In the genomic region with DNA sequence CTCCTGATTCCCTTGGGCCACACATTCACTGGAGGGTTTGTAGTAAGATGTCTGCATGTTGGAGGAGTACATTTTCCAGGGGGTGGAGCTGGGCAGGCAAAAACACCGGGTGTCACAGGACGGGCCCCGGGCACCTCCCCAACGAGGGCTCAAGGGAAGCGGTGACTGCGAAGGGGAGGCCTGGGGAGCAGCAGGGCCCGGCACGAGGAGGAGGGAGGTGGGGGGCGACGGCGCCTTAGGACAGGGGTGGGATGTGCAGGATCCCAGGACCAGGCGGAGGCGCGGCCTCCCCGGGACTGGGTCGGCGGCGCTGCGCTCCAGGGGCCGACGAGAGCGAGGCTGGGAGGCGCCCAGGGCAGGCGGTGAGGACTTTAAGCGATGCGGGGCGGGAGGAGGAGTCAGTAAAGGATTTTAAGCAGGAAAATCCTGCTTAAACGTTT, we compare ENCODE assay signal across 8 cellular contexts. TPM values are rescaled to one million over a fixed set of nuclear protein-coding genes. Genes with fewer than 3 reads are reported as not detected.
DNase-seq lines count a peak whose midpoint lies in the region; ATAC-seq and TF ChIP-seq lines count a peak whose summit lies in the region.

No MANE protein-coding gene starts in this region.

- intact Hi-C loops in left colon (cut with DNase I, micrococcal nuclease), result no loop called here

- TF ChIP-seq CTCF in cardiac fibroblast (IDR thresholded peaks at IDR 0.05; ENCODE audit: low read depth, low read length), result no peak

- peak overlapping the region; percentile 95 for H3K4me3 Mint-ChIP-seq in T-helper 17 cell

- DNase-seq in NCI-H510A (lab: John Stamatoyannopoulos, UW), result peak; percentile 10
- DNase-seq in NCI-H510A treated with DMSO at 0.1 percent for 48 hours (lab: John Stamatoyannopoulos, UW), result no peak
- DNase-seq in T-helper 17 cell, result peak in 2 of 3 donors; percentile 10 to 13
- peak; percentile 51 to 57 for DNase-seq in cardiac fibroblast (ENCODE audit: low read depth in 2 of 2)
- DNase-seq in left colon, result peak; percentile 31 to 56
- DNase-seq in stimulated activated CD4-positive, alpha-beta T cell treated with anti-CD3 and anti-CD28 coated beads, Interleukin-4, amount 100 ng/mL, for 48 hours (ENCODE audit: low read depth in 2 of 2), result peak; percentile 23 to 30
- DNase-seq in OCI-M2 (lab: John Stamatoyannopoulos, UW; ENCODE audit: unreplicated experiment), result no peak

- no peaks in the 10 kb centered on the region for H3K27me3 Mint-ChIP-seq in T-helper 17 cell

- H3K36me3 Mint-ChIP-seq in T-helper 17 cell (ENCODE audit: low read depth), result peaks cover 15% of the 10 kb centered on the region

- peak overlapping the region; percentile 96 for H3K27ac Mint-ChIP-seq in T-helper 17 cell

- peaks cover 27% of the 10 kb centered on the region for H3K4me1 Mint-ChIP-seq in T-helper 17 cell

- H3K9me3 ChIP-seq in T-helper 17 cell (ENCODE audit: control insufficient read depth, low read length, poor library complexity, severe bottlenecking), result no peaks in the 10 kb centered on the region

- ATAC-seq in HG03175 (IDR thresholded peaks at IDR 0.05; ENCODE audit: unreplicated experiment) (peak; percentile 33), T-helper 17 cell (peak; percentile 4), left colon (peak; percentile 57)

- peak overlapping the region; percentile 86 to 88 for H3K4me3 ChIP-seq in cardiac fibroblast (replicated peaks in 1 of 2; ENCODE audit: low read depth in 2 of 2, low read length in 2 of 2)

RNA-seq across cellular contexts. Expression of a gene that starts 0.5 kb away (rescaled TPM):
- total RNA-seq in T-helper 17 cell, result 10 to 100 TPM; 31.2 to 34.1 TPM
- total RNA-seq in left colon, result 10 to 100 TPM; 20.4 to 21.2 TPM

RNA-seq across cellular contexts. Expression of a gene that starts 30.0 kb away (rescaled TPM):
- under 1 TPM in 1 of 2 donors, not detected in 1; 0.62 TPM for total RNA-seq in T-helper 17 cell
- 1 to 10 TPM; 6.1 to 7.2 TPM for total RNA-seq in left colon

RNA-seq across cellular contexts. Expression of a gene that starts 56.1 kb away (rescaled TPM):
- total RNA-seq in T-helper 17 cell, result 1 to 10 TPM; 1.8 to 1.9 TPM
- 1 to 10 TPM; 6.3 to 8.0 TPM for total RNA-seq in left colon

RNA-seq across cellular contexts. Expression of a gene that starts 58.2 kb away (rescaled TPM):
- total RNA-seq in T-helper 17 cell (not detected), left colon (not detected)

Comparison
In these comparisons a context has a peak if more than half of its experiments do, and no peak if none do; other contexts are left out.
1. DNase-seq: peak in NCI-H510A (single experiment), T-helper 17 cell (2 of 3), cardiac fibroblast (2 of 2), left colon (2 of 2) and stimulated activated CD4-positive, alpha-beta T cell treated with anti-CD3 and anti-CD28 coated beads, Interleukin-4, amount 100 ng/mL, for 48 hours (2 of 2); none in NCI-H510A treated with DMSO at 0.1 percent for 48 hours (single experiment) and OCI-M2 (single experiment).
2. ATAC-seq: peak in every context shown above with its lines; median percentile 57 in left colon; 33 in HG03175; 4 in T-helper 17 cell.
3. RNA of a gene that starts 30.0 kb away (total RNA-seq): 6.1 to 7.2 TPM in left colon; 0.62 TPM in T-helper 17 cell; every median in the first group is over 4 times any median in the second.